9 cellular contexts compared by ENCODE assay signal in the genomic region with DNA sequence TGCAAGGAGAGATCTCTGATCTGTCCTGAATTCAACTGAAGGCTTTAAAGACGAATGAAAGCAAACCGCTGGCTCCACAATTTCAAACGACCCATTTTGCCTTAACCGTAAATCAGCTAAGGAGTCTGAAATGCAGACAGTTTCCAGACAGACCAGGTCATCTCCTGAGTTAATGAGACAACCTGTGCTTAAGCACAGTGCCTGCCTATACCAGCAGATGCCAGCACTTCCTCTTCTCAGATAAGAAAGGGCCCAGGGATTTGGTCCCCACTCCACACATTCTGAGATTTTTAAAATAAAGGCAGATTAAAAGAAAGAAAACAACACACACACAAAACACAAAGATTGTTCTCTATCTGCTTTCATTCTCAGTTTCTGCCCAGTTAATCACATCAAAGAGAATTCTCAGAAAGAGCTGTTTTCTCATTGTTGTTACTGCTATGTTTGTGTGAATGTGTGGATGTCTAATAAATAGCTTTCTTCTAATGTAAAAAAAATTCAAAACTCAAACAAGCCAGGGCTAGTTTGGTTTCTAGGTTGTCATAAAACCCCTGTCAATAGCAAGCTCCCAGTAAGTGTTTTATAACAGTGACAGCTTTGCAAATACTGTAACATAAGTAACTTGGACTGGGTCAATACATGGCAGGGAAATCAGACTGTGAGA.
A peak's percentile ranks its signal among the peaks of the same experiment; 100 is the strongest.
DNase-seq lines count a peak whose midpoint lies in the region; ATAC-seq, FAIRE-seq and TF ChIP-seq lines count a peak whose summit lies in the region.
"Had no signal": no experiment of that assay in that cellular context is flagged by ENCODE, and none has a peak within 500 bp of the region (broad histone marks: within the 10 kb centered on the region; RNA-seq: fewer than 3 reads in every experiment).

No MANE protein-coding gene starts in this region.

- H2AFZ ChIP-seq in astrocyte (ENCODE audit: low read depth, low read length) (no peak overlapping the region), osteoblast (ENCODE audit: low read length) (no peak overlapping the region)
- H2AFZ ChIP-seq: parathyroid adenoma had no signal

- no peak overlapping the region for H3K4me3 Mint-ChIP-seq in activated CD4-positive, alpha-beta T cell treated with anti-CD3 and anti-CD28 coated beads, Interleukin-2, amount 10 ng/mL, durations not matched to agents 7 days and 5 days
- no peak overlapping the region for H3K4me3 Mint-ChIP-seq in astrocyte (ENCODE audit: unreplicated experiment)

- H3K4me3 ChIP-seq in astrocyte (ENCODE audit: insufficient read depth, low read depth, low read length) (no peak overlapping the region), osteoblast (ENCODE audit: insufficient read depth, low read length) (no peak overlapping the region)

- POLR2A ChIA-PET in activated CD4-positive, alpha-beta T cell treated with anti-CD3 and anti-CD28 coated beads, Interleukin-2, amount 10 ng/mL, durations not matched to agents 7 days and 5 days (lab: Charles Lee), result interaction anchor here (0.6 kb wide), 1 partner anchor 367 kb away, joined by 3 read pairs; no protein-coding TSS in a partner anchor

- CTCF ChIA-PET in activated CD4-positive, alpha-beta T cell treated with anti-CD3 and anti-CD28 coated beads, Interleukin-2, amount 10 ng/mL, durations not matched to agents 7 days and 5 days (lab: Charles Lee), result interaction anchor here (1.3 kb wide), 2 partner anchors 10 to 27 kb away, joined by 3 read pairs; no protein-coding TSS in a partner anchor

- H3K9me3 Mint-ChIP-seq in activated CD4-positive, alpha-beta T cell treated with anti-CD3 and anti-CD28 coated beads, Interleukin-2, amount 10 ng/mL, durations not matched to agents 7 days and 5 days, result no peaks in the 10 kb centered on the region
- H3K9me3 Mint-ChIP-seq in astrocyte (ENCODE audit: unreplicated experiment), result no peaks in the 10 kb centered on the region

- H3K27me3 ChIP-seq in astrocyte (ENCODE audit: insufficient read depth, low read length) (peaks cover 6% of the 10 kb centered on the region), osteoblast (ENCODE audit: insufficient read depth, low read length) (peaks cover 22% of the 10 kb centered on the region)

- H3K27ac ChIP-seq in astrocyte (ENCODE audit: low read depth, low read length) (no peak overlapping the region), osteoblast (ENCODE audit: low read depth, low read length) (no peak overlapping the region)
- H3K27ac ChIP-seq: parathyroid adenoma had no signal

- H3K4me1 ChIP-seq in astrocyte (ENCODE audit: insufficient read depth, low read length) (no peaks in the 10 kb centered on the region), osteoblast (ENCODE audit: insufficient read depth, low read length) (no peaks in the 10 kb centered on the region)
- H3K4me1 ChIP-seq: parathyroid adenoma had no signal

- H4K20me1 ChIP-seq in astrocyte (ENCODE audit: insufficient read depth, low read length) (no peaks in the 10 kb centered on the region), osteoblast (ENCODE audit: insufficient read depth, low read length) (no peaks in the 10 kb centered on the region)

- H3K36me3 Mint-ChIP-seq in activated CD4-positive, alpha-beta T cell treated with anti-CD3 and anti-CD28 coated beads, Interleukin-2, amount 10 ng/mL, durations not matched to agents 7 days and 5 days (ENCODE audit: low read depth), result peaks cover 2% of the 10 kb centered on the region
- no peaks in the 10 kb centered on the region for H3K36me3 Mint-ChIP-seq in astrocyte (ENCODE audit: low read depth, unreplicated experiment)

- no peak for ATAC-seq in GM19035 (IDR thresholded peaks at IDR 0.05; ENCODE audit: unreplicated experiment)

- H3K27ac Mint-ChIP-seq in activated CD4-positive, alpha-beta T cell treated with anti-CD3 and anti-CD28 coated beads, Interleukin-2, amount 10 ng/mL, durations not matched to agents 7 days and 5 days, result peak overlapping the region; percentile 75
- no peak overlapping the region for H3K27ac Mint-ChIP-seq in astrocyte (ENCODE audit: unreplicated experiment)

- H3K9me3 ChIP-seq in astrocyte (ENCODE audit: insufficient read depth, low read depth, low read length) (no peaks in the 10 kb centered on the region), osteoblast (ENCODE audit: low read depth, low read length) (no peaks in the 10 kb centered on the region)

- no peak for FAIRE-seq in astrocyte (lab: Jason Lieb, UNC)

- H3K36me3 ChIP-seq in astrocyte (ENCODE audit: insufficient read depth, low read length) (no peaks in the 10 kb centered on the region), osteoblast (ENCODE audit: insufficient read depth, low read length) (no peaks in the 10 kb centered on the region)

- TF ChIP-seq CTCF in astrocyte (IDR thresholded peaks at IDR 0.05; ENCODE audit: insufficient read depth, low read depth, low read length) (peak; percentile 25), osteoblast (IDR thresholded peaks at IDR 0.05; ENCODE audit: extremely low read depth, low read depth, low read length) (peak; percentile 63)

- H3K27me3 Mint-ChIP-seq in activated CD4-positive, alpha-beta T cell treated with anti-CD3 and anti-CD28 coated beads, Interleukin-2, amount 10 ng/mL, durations not matched to agents 7 days and 5 days, result peaks cover 11% of the 10 kb centered on the region
- peaks cover 9% of the 10 kb centered on the region for H3K27me3 Mint-ChIP-seq in astrocyte (ENCODE audit: low read depth, unreplicated experiment)

- peaks cover 27% of the 10 kb centered on the region for H3K4me1 Mint-ChIP-seq in activated CD4-positive, alpha-beta T cell treated with anti-CD3 and anti-CD28 coated beads, Interleukin-2, amount 10 ng/mL, durations not matched to agents 7 days and 5 days
- no peaks in the 10 kb centered on the region for H3K4me1 Mint-ChIP-seq in astrocyte (ENCODE audit: low read depth, unreplicated experiment)

- H3K4me2 ChIP-seq in astrocyte (ENCODE audit: low read length) (no peak overlapping the region), osteoblast (ENCODE audit: insufficient read depth, low read length) (no peak overlapping the region)

- H3K9ac ChIP-seq in astrocyte (ENCODE audit: low read length), result no peak overlapping the region
- H3K9ac ChIP-seq: parathyroid adenoma had no signal

- DNase-seq in activated CD4-positive, alpha-beta T cell treated with anti-CD3 and anti-CD28 coated beads, Interleukin-2, amount 10 ng/mL, durations not matched to agents 7 days and 5 days, result peak; percentile 45
- no peak for DNase-seq in activated CD4-positive, alpha-beta T cell treated with anti-CD3 and anti-CD28 coated beads for 1 hour
- DNase-seq in HPDE6-E6E7 (ENCODE audit: extremely low spot score) (peak; percentile 59), astrocyte (ENCODE audit: low read depth) (peak; percentile 18), osteoblast (ENCODE audit: insufficient read length, low spot score, missing footprints) (no peak), NCI-H1105 treated with DMSO at 0.1 percent for 48 hours (lab: John Stamatoyannopoulos, UW) (no peak), AG20443 (ENCODE audit: low spot score) (no peak)

- H3K79me2 ChIP-seq in astrocyte (ENCODE audit: insufficient read depth, low read length), result no peaks in the 10 kb centered on the region
- no peaks in the 10 kb centered on the region for H3K79me2 ChIP-seq in osteoblast (ENCODE audit: insufficient read depth, low read length)
- H3K79me2 ChIP-seq: parathyroid adenoma had no signal

Comparison
In these comparisons a context has a peak if more than half of its experiments do, and no peak if none do; other contexts are left out.
1. DNase-seq: peak in activated CD4-positive, alpha-beta T cell treated with anti-CD3 and anti-CD28 coated beads, Interleukin-2, amount 10 ng/mL, durations not matched to agents 7 days and 5 days (single experiment), HPDE6-E6E7 (single experiment) and astrocyte (single experiment); none in activated CD4-positive, alpha-beta T cell treated with anti-CD3 and anti-CD28 coated beads for 1 hour (single experiment), osteoblast (single experiment), NCI-H1105 treated with DMSO at 0.1 percent for 48 hours (single experiment) and AG20443 (single experiment).